Comparison of ENCODE assay signal across 10 cellular contexts in genomic region chr4:13615162-13615561, GRCh38. TPM values are rescaled to one million over a fixed set of nuclear protein-coding genes. Genes with fewer than 3 reads are reported as not detected.
DNase-seq lines count a peak whose midpoint lies in the region; ATAC-seq and TF ChIP-seq lines count a peak whose summit lies in the region.
"Had no signal": no experiment of that assay in that cellular context is flagged by ENCODE, and none has a peak within 500 bp of the region (broad histone marks: within the 10 kb centered on the region; RNA-seq: fewer than 3 reads in every experiment).

No MANE protein-coding gene starts in this region.

- H3K27ac Mint-ChIP-seq in activated CD4-positive, alpha-beta T cell treated with anti-CD3 and anti-CD28 coated beads, Interleukin-2, amount 10 ng/mL, durations not matched to agents 7 days and 5 days = peak overlapping the region; percentile 36

- H3K36me3 Mint-ChIP-seq in activated CD4-positive, alpha-beta T cell treated with anti-CD3 and anti-CD28 coated beads, Interleukin-2, amount 10 ng/mL, durations not matched to agents 7 days and 5 days (ENCODE audit: low read depth) = peaks cover 47% of the 10 kb centered on the region

- no peak for DNase-seq in activated CD4-positive, alpha-beta T cell treated with anti-CD3 and anti-CD28 coated beads, Interleukin-2, amount 10 ng/mL, durations not matched to agents 7 days and 5 days
- no peak for DNase-seq in activated CD4-positive, alpha-beta T cell treated with anti-CD3 and anti-CD28 coated beads for 1 hour
- DNase-seq in NOMO-1 (lab: John Stamatoyannopoulos, UW; ENCODE audit: unreplicated experiment in 2 of 2) (peak; percentile 69 to 84), spleen (no peak), cerebellar cortex (ENCODE audit: low spot score) (no peak), coronary artery (ENCODE audit: low spot score) (no peak)
- no peak for DNase-seq in activated CD8-positive, alpha-beta memory T cell treated with anti-CD3 and anti-CD28 coated beads for 24 hours
- DNase-seq: occipital lobe had no signal

- ATAC-seq in HG02943 (IDR thresholded peaks at IDR 0.05; ENCODE audit: low read depth, unreplicated experiment) = peak; percentile 55
- ATAC-seq: A549 had no signal

- WGBS in spleen, 5 donors = 13 to 23% (median 19%) methylated on average over 3 of the region's 3 CpGs

- peak overlapping the region in 7 of 8 donors; percentile 40 to 77 (median 63) for H3K27ac ChIP-seq in spleen
- no peak overlapping the region for H3K27ac ChIP-seq in coronary artery
- H3K27ac ChIP-seq: A549 had no signal

- H3K4me1 ChIP-seq in spleen = peaks cover 18 to 88% (median 50%) of the 10 kb centered on the region in 6 donors

- TF ChIP-seq CTCF in spleen (IDR thresholded peaks at IDR 0.05 in 8 of 11, conservative IDR thresholded peaks at IDR 0.05 in 3 of 11) = no peak
- no peak for TF ChIP-seq CTCF in coronary artery (IDR thresholded peaks at IDR 0.05)

- H3K27me3 Mint-ChIP-seq in activated CD4-positive, alpha-beta T cell treated with anti-CD3 and anti-CD28 coated beads, Interleukin-2, amount 10 ng/mL, durations not matched to agents 7 days and 5 days = no peaks in the 10 kb centered on the region

- no peaks in the 10 kb centered on the region for H3K27me3 ChIP-seq in spleen (replicated peaks in 1 of 7)

- peaks cover 32% of the 10 kb centered on the region for H3K4me1 Mint-ChIP-seq in activated CD4-positive, alpha-beta T cell treated with anti-CD3 and anti-CD28 coated beads, Interleukin-2, amount 10 ng/mL, durations not matched to agents 7 days and 5 days

- H3K36me3 ChIP-seq in spleen = peaks cover 0 to 98% (median 69%) of the 10 kb centered on the region in 6 donors

- POLR2A ChIA-PET in activated CD4-positive, alpha-beta T cell treated with anti-CD3 and anti-CD28 coated beads, Interleukin-2, amount 10 ng/mL, durations not matched to agents 7 days and 5 days (lab: Charles Lee) = no interaction called here

- no peaks in the 10 kb centered on the region for H3K9me3 ChIP-seq in spleen
- H3K9me3 ChIP-seq: A549 had no signal

- H3K4me3 ChIP-seq in spleen (peak overlapping the region in 1 of 8 donors; percentile 41), coronary artery (no peak overlapping the region)
- H3K4me3 ChIP-seq: A549 had no signal

- H3K9me3 Mint-ChIP-seq in activated CD4-positive, alpha-beta T cell treated with anti-CD3 and anti-CD28 coated beads, Interleukin-2, amount 10 ng/mL, durations not matched to agents 7 days and 5 days = no peaks in the 10 kb centered on the region

- TF ChIP-seq POLR2A in spleen (IDR thresholded peaks at IDR 0.05) = no peak

- H3K4me3 Mint-ChIP-seq in activated CD4-positive, alpha-beta T cell treated with anti-CD3 and anti-CD28 coated beads, Interleukin-2, amount 10 ng/mL, durations not matched to agents 7 days and 5 days = no peak overlapping the region

- CTCF ChIA-PET in activated CD4-positive, alpha-beta T cell treated with anti-CD3 and anti-CD28 coated beads, Interleukin-2, amount 10 ng/mL, durations not matched to agents 7 days and 5 days (lab: Charles Lee) = no interaction called here

- intact Hi-C loops in spleen (cut with DNase I; ENCODE audit: low total_unique reads) = no loop called here

RNA-seq across cellular contexts. Expression of gene BOD1L1, which starts 12.4 kb away (rescaled TPM):
- total RNA-seq in activated CD4-positive, alpha-beta T cell treated with anti-CD3 and anti-CD28 coated beads, Interleukin-2, amount 10 ng/mL, durations not matched to agents 7 days and 5 days = 10 to 100 TPM; 37.7 to 43.1 TPM
- 10 to 100 TPM; 64.5 to 83.3 (median 74.3) TPM for total RNA-seq in spleen
- polyA plus RNA-seq in spleen = 10 to 100 TPM; 16.2 to 17.1 (median 16.3) TPM

Comparison
In these comparisons a context has a peak if more than half of its experiments do, and no peak if none do; other contexts are left out.
1. DNase-seq: peak in NOMO-1 (2 of 2); none in activated CD4-positive, alpha-beta T cell treated with anti-CD3 and anti-CD28 coated beads, Interleukin-2, amount 10 ng/mL, durations not matched to agents 7 days and 5 days (single experiment), activated CD4-positive, alpha-beta T cell treated with anti-CD3 and anti-CD28 coated beads for 1 hour (single experiment), spleen (single experiment), cerebellar cortex (single experiment), activated CD8-positive, alpha-beta memory T cell treated with anti-CD3 and anti-CD28 coated beads for 24 hours (single experiment) and coronary artery (single experiment).
2. H3K27ac ChIP-seq: peak in spleen (7 of 8); none in coronary artery (0 of 2).